28 cellular contexts compared by ENCODE assay signal in the genomic region with DNA sequence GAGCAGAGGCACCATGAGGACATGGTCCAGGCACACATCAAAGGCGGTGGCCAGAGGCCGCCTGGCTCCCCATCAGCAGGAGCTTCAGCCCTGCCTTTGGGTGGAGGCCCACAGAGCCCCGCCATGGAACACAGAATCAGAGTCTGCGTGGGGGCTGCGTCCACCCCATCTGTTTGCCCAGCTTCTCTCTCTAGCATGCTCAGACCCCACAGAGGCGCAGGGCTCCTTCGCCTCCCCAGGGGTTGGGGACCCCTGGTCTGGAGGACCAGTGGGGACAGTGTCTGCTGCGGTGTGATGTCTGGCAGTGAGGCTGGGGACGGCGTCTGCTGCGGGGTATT.
"Had no signal": no experiment of that assay in that cellular context is flagged by ENCODE, and none has a peak within 500 bp of the region (broad histone marks: within the 10 kb centered on the region; RNA-seq: fewer than 3 reads in every experiment).

No MANE protein-coding gene starts in this region.

- DNase-seq: activated CD4-positive, alpha-beta memory T cell treated with anti-CD3 and anti-CD28 coated beads for 36 hours; activated CD4-positive, alpha-beta T cell treated with anti-CD3 and anti-CD28 coated beads, Interleukin-2, amount 10 ng/mL, durations not matched to agents 24 days and 14 days; activated CD8-positive, alpha-beta memory T cell treated with anti-CD3 and anti-CD28 coated beads, Interleukin-2, amount 50 U/mL, for 4 hours; activated gamma-delta T cell treated with Interleukin-2 at 50 U/mL for 16 hours; activated naive CD4-positive, alpha-beta T cell treated with anti-CD3 and anti-CD28 coated beads, Interleukin-2, amount 50 U/mL, for 16 hours; activated T-cell treated with anti-CD3 and anti-CD28 coated beads, Interleukin-2, amount 50 U/mL, for 1 hour; colonic mucosa; effector CD8-positive, alpha-beta T cell; esophagus squamous epithelium; foreskin melanocyte; midbrain; naive thymus-derived CD8-positive, alpha-beta T cell; SK-N-SH; stimulated activated CD4-positive, alpha-beta T cell treated with anti-CD3 and anti-CD28 coated beads, Interleukin-15, amount 100 ng/mL, for 24 hours; stimulated activated CD4-positive, alpha-beta T cell treated with anti-CD3 and anti-CD28 coated beads, Interleukin-2, amount 100 ng/mL, for 24 hours; stimulated activated naive B cell treated with anti-CD40 and anti-IgM and Interleukin-4, amounts not matched to agents 10 μg/mL and 1 μg/mL and 100 μg/mL, for 72 hours; stomach; SW 1271; T-helper 9 cell had no signal

- H3K4me1 Mint-ChIP-seq: activated CD4-positive, alpha-beta T cell treated with anti-CD3 and anti-CD28 coated beads, Interleukin-2, amount 10 ng/mL, durations not matched to agents 24 days and 14 days; stimulated activated naive B cell treated with anti-CD40 and anti-IgM and Interleukin-4, amounts not matched to agents 10 μg/mL and 1 μg/mL and 100 μg/mL, for 72 hours had no signal

- H3K4me1 ChIP-seq: colonic mucosa, tibial artery had no signal

- H3K4me3 ChIP-seq: colonic mucosa, esophagus squamous epithelium, smooth muscle cell, stomach, tibial artery had no signal

- H3K27ac Mint-ChIP-seq: activated CD4-positive, alpha-beta memory T cell treated with anti-CD3 and anti-CD28 coated beads for 36 hours; activated CD4-positive, alpha-beta T cell treated with anti-CD3 and anti-CD28 coated beads, Interleukin-2, amount 10 ng/mL, durations not matched to agents 24 days and 14 days; activated T-helper 1 cell treated with anti-CD3 and anti-CD28 coated beads, Interleukin-12 subunit alpha, Interleukin-12 subunit beta, Interleukin-2, Interleukin-4 antibody, amounts not matched to agents 30 ng/mL and 10 ng/mL and 1 ng/mL, durations not matched to agents 14 hours and 24 hours and 36 hours; naive thymus-derived CD8-positive, alpha-beta T cell; progenitor cell of endocrine pancreas; stimulated activated naive B cell treated with anti-CD40 and anti-IgM and Interleukin-4, amounts not matched to agents 10 μg/mL and 1 μg/mL and 100 μg/mL, for 72 hours; T-helper 1 cell treated with Interleukin-12 subunit alpha and Interleukin-12 subunit beta and Interleukin-4 antibody, amounts not matched to agents 30 μg/mL and 1 μg/mL, for 36 hours had no signal

- H3K36me3 Mint-ChIP-seq: activated CD4-positive, alpha-beta memory T cell treated with anti-CD3 and anti-CD28 coated beads for 36 hours; naive thymus-derived CD8-positive, alpha-beta T cell; stimulated activated naive B cell treated with anti-CD40 and anti-IgM and Interleukin-4, amounts not matched to agents 10 μg/mL and 1 μg/mL and 100 μg/mL, for 72 hours had no signal

- H3K27ac ChIP-seq: colonic mucosa, epithelial cell of prostate, stomach, tibial artery, VCaP had no signal

- H3K4me3 Mint-ChIP-seq: activated CD4-positive, alpha-beta memory T cell treated with anti-CD3 and anti-CD28 coated beads for 36 hours; activated CD4-positive, alpha-beta T cell treated with anti-CD3 and anti-CD28 coated beads, Interleukin-2, amount 10 ng/mL, durations not matched to agents 24 days and 14 days; activated T-helper 1 cell treated with anti-CD3 and anti-CD28 coated beads, Interleukin-12 subunit alpha, Interleukin-12 subunit beta, Interleukin-2, Interleukin-4 antibody, amounts not matched to agents 30 ng/mL and 10 ng/mL and 1 ng/mL, durations not matched to agents 14 hours and 24 hours and 36 hours; naive thymus-derived CD8-positive, alpha-beta T cell; stimulated activated naive B cell treated with anti-CD40 and anti-IgM and Interleukin-4, amounts not matched to agents 10 μg/mL and 1 μg/mL and 100 μg/mL, for 72 hours; T-helper 1 cell treated with Interleukin-12 subunit alpha and Interleukin-12 subunit beta and Interleukin-4 antibody, amounts not matched to agents 30 μg/mL and 1 μg/mL, for 36 hours had no signal

- H3K27me3 ChIP-seq: colonic mucosa, esophagus squamous epithelium, stomach had no signal

- H3K36me3 ChIP-seq: colonic mucosa, esophagus squamous epithelium, stomach, tibial artery had no signal

- H3K9me3 Mint-ChIP-seq: activated CD4-positive, alpha-beta memory T cell treated with anti-CD3 and anti-CD28 coated beads for 36 hours; activated CD4-positive, alpha-beta T cell treated with anti-CD3 and anti-CD28 coated beads, Interleukin-2, amount 10 ng/mL, durations not matched to agents 24 days and 14 days had no signal

- H3K9me3 ChIP-seq: colonic mucosa, esophagus squamous epithelium, stomach, tibial artery had no signal

- H3K27me3 Mint-ChIP-seq: activated CD4-positive, alpha-beta memory T cell treated with anti-CD3 and anti-CD28 coated beads for 36 hours; activated CD4-positive, alpha-beta T cell treated with anti-CD3 and anti-CD28 coated beads, Interleukin-2, amount 10 ng/mL, durations not matched to agents 24 days and 14 days; naive thymus-derived CD8-positive, alpha-beta T cell; progenitor cell of endocrine pancreas; stimulated activated naive B cell treated with anti-CD40 and anti-IgM and Interleukin-4, amounts not matched to agents 10 μg/mL and 1 μg/mL and 100 μg/mL, for 72 hours had no signal

- ATAC-seq: activated CD4-positive, CD25-positive, alpha-beta regulatory T cell treated with anti-CD3 and anti-CD28 coated beads, Interleukin-2, amount 50 U/mL, for 24 hours; naive thymus-derived CD8-positive, alpha-beta T cell; sciatic nerve; stimulated activated naive B cell treated with anti-CD40 and anti-IgM and Interleukin-4, amounts not matched to agents 10 μg/mL and 1 μg/mL and 100 μg/mL, for 72 hours had no signal
